2 cellular contexts compared by ENCODE assay signal in genomic region chr17:63423963-63424362, GRCh38.
TF ChIP-seq lines count a peak whose summit lies in the region.

No MANE protein-coding gene starts in this region.

TF ChIP-seq in endothelial cell of umbilical vein, 7 proteins besides CTCF, POLR2A, EP300 and RAD21:
- TF ChIP-seq POLR2AphosphoS5 (IDR thresholded peaks at IDR 0.05; ENCODE audit: insufficient read depth, low read depth, low read length) = no peak
- TF ChIP-seq GATA2 (IDR thresholded peaks at IDR 0.05; ENCODE audit: insufficient read depth, insufficient read length, low read depth, low read length) = no peak

TF ChIP-seq in HepG2, 621 proteins besides CTCF, POLR2A, EP300 and RAD21:
- TF ChIP-seq ZNF414 (CRISPR knock-in tag; IDR thresholded peaks at IDR 0.05) (no peak), ZNF7 (CRISPR knock-in tag; IDR thresholded peaks at IDR 0.05) (no peak), NR2C2 (CRISPR knock-in tag; IDR thresholded peaks at IDR 0.05; ENCODE audit: borderline replicate concordance) (no peak), PHB2 (IDR thresholded peaks at IDR 0.05; ENCODE audit: partially characterized antibody) (no peak), ZFP91 (CRISPR knock-in tag; IDR thresholded peaks at IDR 0.05; ENCODE audit: borderline replicate concordance) (no peak), SP1 (IDR thresholded peaks at IDR 0.05) (no peak), SP1 (CRISPR knock-in tag; IDR thresholded peaks at IDR 0.05) (no peak), STAT6 (CRISPR knock-in tag; IDR thresholded peaks at IDR 0.05; ENCODE audit: borderline replicate concordance) (no peak), GMEB1 (CRISPR knock-in tag; IDR thresholded peaks at IDR 0.05; ENCODE audit: borderline replicate concordance) (no peak), ZNF556 (CRISPR knock-in tag; IDR thresholded peaks at IDR 0.05; ENCODE audit: borderline replicate concordance) (no peak), RAD51 (IDR thresholded peaks at IDR 0.05; ENCODE audit: borderline replicate concordance) (no peak), MIXL1 (CRISPR knock-in tag; IDR thresholded peaks at IDR 0.05) (no peak)
